ENCODE assay signal across 8 cellular contexts in the genomic region with DNA sequence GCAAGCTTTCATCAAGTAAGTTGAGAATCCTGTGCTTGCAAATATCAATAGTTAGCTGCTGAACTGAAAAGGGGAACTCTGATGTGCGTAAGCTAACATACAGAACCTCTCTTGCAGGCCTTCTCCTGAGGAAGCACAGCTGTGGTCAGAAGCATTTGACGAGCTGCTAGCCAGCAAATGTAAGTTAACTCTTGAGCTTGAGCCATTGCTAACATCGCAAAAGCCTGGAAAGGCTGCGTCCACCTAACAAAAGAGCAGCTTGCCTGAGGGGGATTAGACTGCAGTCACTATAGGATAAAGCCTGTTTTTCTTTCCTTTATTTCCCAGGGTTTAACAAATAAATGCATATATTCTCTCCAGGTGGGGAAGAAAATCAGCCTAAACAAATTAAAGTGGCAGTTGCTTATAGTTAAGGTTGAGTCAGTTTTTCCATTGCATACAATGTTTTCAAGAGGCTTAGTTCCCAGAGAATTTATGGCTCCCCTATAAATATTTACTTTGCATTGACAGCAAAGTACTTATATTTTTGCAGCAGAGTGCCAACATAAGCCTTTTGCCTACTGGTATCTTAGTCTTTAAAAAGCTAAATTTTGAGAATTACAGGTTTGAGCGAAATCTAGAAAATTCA. TPM values are rescaled to one million over a fixed set of nuclear protein-coding genes. Genes with fewer than 3 reads are reported as not detected.
DNase-seq lines count a peak whose midpoint lies in the region; ATAC-seq and TF ChIP-seq lines count a peak whose summit lies in the region.

No MANE protein-coding gene starts in this region.

- no peak overlapping the region for H3K27ac ChIP-seq in mammary epithelial cell (ENCODE audit: insufficient read depth, low read depth, low read length)
- H3K27ac ChIP-seq in thyroid gland: no peak overlapping the region

- BruUV-seq in mammary epithelial cell (replicated peaks; lab: Mats Ljungman, UMichigan): no TSS peak

- H3K4me2 ChIP-seq in mammary epithelial cell (ENCODE audit: insufficient read depth, low read depth, low read length): peak overlapping the region; percentile 93

- H3K27me3 ChIP-seq in BJ (ENCODE audit: control insufficient read depth, insufficient read depth, low read length) (no peaks in the 10 kb centered on the region), mammary epithelial cell (ENCODE audit: insufficient read depth, low read length) (no peaks in the 10 kb centered on the region), thyroid gland (no peaks in the 10 kb centered on the region)

- H3K4me1 ChIP-seq in mammary epithelial cell (ENCODE audit: insufficient read depth, low read length) (peaks cover 27% of the 10 kb centered on the region), thyroid gland (peaks cover 12 to 16% of the 10 kb centered on the region in 2 donors)

- POLR2A ChIA-PET in BJ (lab: Charles Lee): interaction anchor here (0.6 to 0.7 kb wide), 2 partner anchors 10 to 251 kb away, joined by 3 to 6 read pairs; no protein-coding TSS in a partner anchor

- H3K4me3 ChIP-seq in BJ (ENCODE audit: low read depth, low read length) (peak overlapping the region; percentile 79), mammary epithelial cell (replicated peaks in 1 of 3; ENCODE audit: insufficient read depth in 1 of 3, low read depth in 2 of 3, low read length in 3 of 3) (peak overlapping the region; percentile 4 to 98 (median 82)), thyroid gland (replicated peaks in 1 of 3) (no peak overlapping the region)

- peaks cover 13% of the 10 kb centered on the region for H3K79me2 ChIP-seq in mammary epithelial cell (ENCODE audit: insufficient read depth, low read length)

- H3K9me3 ChIP-seq in mammary epithelial cell (replicated peaks; ENCODE audit: insufficient read depth, low read length) (no peaks in the 10 kb centered on the region), thyroid gland (no peaks in the 10 kb centered on the region)

- no peak for TF ChIP-seq CTCF in BJ (IDR thresholded peaks at IDR 0.05; ENCODE audit: insufficient read depth, low read depth, low read length)
- TF ChIP-seq CTCF in mammary epithelial cell (conservative IDR thresholded peaks at IDR 0.05 in 1 of 2, IDR thresholded peaks at IDR 0.05 in 1 of 2; ENCODE audit: extremely low read depth in 1 of 2, insufficient read depth in 1 of 2, low read depth in 1 of 2, low read length in 2 of 2): no peak
- no peak for TF ChIP-seq CTCF in thyroid gland (IDR thresholded peaks at IDR 0.05)

- intact Hi-C loops in mammary epithelial cell (cut with micrococcal nuclease): no loop called here
- intact Hi-C loops in thyroid gland (cut with DNase I): no loop called here

- WGBS in mammary epithelial cell (ENCODE audit: low coverage, missing lambda C conversion rate): 96% methylated on average over 5 of the region's 5 CpGs
- WGBS in thyroid gland, 2 donors: 92% methylated on average over 5 of the region's 5 CpGs

- no peak overlapping the region for H2AFZ ChIP-seq in mammary epithelial cell (ENCODE audit: low read depth, low read length)

- in situ Hi-C loops in mammary epithelial cell (cut with MboI; ENCODE audit: low sequenced_read_pairs in 2 of 2): loop anchor here in 1 of 2 donors (5.0 kb wide), 1 partner anchor 207 kb away; no protein-coding TSS in a partner anchor

- no peak for TF ChIP-seq POLR2A in thyroid gland (IDR thresholded peaks at IDR 0.05)

- DNase-seq in BJ (ENCODE audit: low read depth) (no peak), NCI-H526 treated with DMSO at 0.1 percent for 48 hours (lab: John Stamatoyannopoulos, UW) (peak; percentile 36), mammary epithelial cell (no peak), mucosa of gallbladder (ENCODE audit: low spot score) (peak; percentile 37), thyroid gland (no peak), COLO829 (ENCODE audit: low spot score) (no peak), GM19238 (ENCODE audit: insufficient read length, low spot score) (no peak)

- peak; percentile 19 for ATAC-seq in GM19463 (IDR thresholded peaks at IDR 0.05; ENCODE audit: unreplicated experiment)

- H3K9ac ChIP-seq in mammary epithelial cell (ENCODE audit: insufficient read depth, low read length): no peak overlapping the region

- no peaks in the 10 kb centered on the region for H4K20me1 ChIP-seq in mammary epithelial cell (ENCODE audit: insufficient read depth, low read length)

- dilution Hi-C loops in mammary epithelial cell (cut with HindIII; ENCODE audit: low sequenced_read_pairs): loop anchor here (5.0 to 25.0 kb wide), 2 partner anchors 97 to 202 kb away; no protein-coding TSS in a partner anchor

- 0 out of 2 replicates have a peak, but pooled peaks cover 3% of the 10 kb centered on the region for H3K36me3 ChIP-seq in BJ (ENCODE audit: control insufficient read depth, insufficient read depth, low read length)
- H3K36me3 ChIP-seq in mammary epithelial cell (ENCODE audit: insufficient read depth, low read length): peaks cover 10% of the 10 kb centered on the region
- no peaks in the 10 kb centered on the region for H3K36me3 ChIP-seq in thyroid gland

- CTCF ChIA-PET in BJ (lab: Yijun Ruan, JAX): interaction anchor here (0.7 to 1.6 kb wide), 3 partner anchors 108 to 220 kb away, joined by 3 read pairs; no protein-coding TSS in a partner anchor
- CTCF ChIA-PET in mammary epithelial cell (lab: Charles Lee; ENCODE audit: low non-redundant PET): no interaction called here

RNA-seq across cellular contexts. Expression of gene RGS2, which starts 1.5 kb away (rescaled TPM):
- 11.5 and 26.0 TPM in 2 replicates for polyA plus RNA-seq in BJ (2011; rRNA removed)
- 4.8 and 7.8 TPM in 2 replicates for polyA minus RNA-seq in BJ (2011; rRNA and poly(A)+ RNA removed)
- total RNA-seq in mammary epithelial cell: 10 to 100 TPM; 20.0 to 28.5 TPM
- 7.0 TPM for polyA plus RNA-seq in mammary epithelial cell
- 17.8 TPM for polyA minus RNA-seq in mammary epithelial cell
- 59.7 TPM for total RNA-seq in mucosa of gallbladder
- 10 to 100 TPM in 3 of 4 donors, 1 to 10 TPM in 1; 9.1 to 39.0 (median 17.8) TPM for total RNA-seq in thyroid gland

Comparison
In these comparisons a context has a peak if more than half of its experiments do, and no peak if none do; other contexts are left out.
1. DNase-seq: peak in NCI-H526 treated with DMSO at 0.1 percent for 48 hours (single experiment) and mucosa of gallbladder (single experiment); none in BJ (single experiment), mammary epithelial cell (single experiment), thyroid gland (0 of 2), COLO829 (single experiment) and GM19238 (single experiment).
2. H3K4me3 ChIP-seq: peak in BJ (single experiment) and mammary epithelial cell (3 of 3); none in thyroid gland (0 of 3).